In genomic region chr9:137317021-137317978, GRCh38 we compare ENCODE assay signal across 12 cellular contexts. TPM values are rescaled to one million over a fixed set of nuclear protein-coding genes. Genes with fewer than 3 reads are reported as not detected.
DNase-seq lines count a peak whose midpoint lies in the region; ATAC-seq and TF ChIP-seq lines count a peak whose summit lies in the region.
"Had no signal": no experiment of that assay in that cellular context is flagged by ENCODE, and none has a peak within 500 bp of the region (broad histone marks: within the 10 kb centered on the region; RNA-seq: fewer than 3 reads in every experiment).

No MANE protein-coding gene starts in this region.

- H3K27me3 Mint-ChIP-seq in Calu3 (ENCODE audit: unreplicated experiment): no peaks in the 10 kb centered on the region
- peaks cover 58% of the 10 kb centered on the region for H3K27me3 Mint-ChIP-seq in dendritic cell treated with granulocyte-macrophage colony-stimulating factor and Interleukin-4, amounts not matched to agents 40 ng/mL and 50 ng/mL, for 4 days

- H3K4me1 Mint-ChIP-seq in Calu3 (ENCODE audit: low read depth, unreplicated experiment): no peaks in the 10 kb centered on the region
- H3K4me1 Mint-ChIP-seq in dendritic cell treated with granulocyte-macrophage colony-stimulating factor and Interleukin-4, amounts not matched to agents 40 ng/mL and 50 ng/mL, for 4 days (ENCODE audit: low read depth): peaks cover 15% of the 10 kb centered on the region

- H3K27ac Mint-ChIP-seq in Calu3 (ENCODE audit: unreplicated experiment): no peak overlapping the region
- H3K27ac Mint-ChIP-seq in dendritic cell treated with granulocyte-macrophage colony-stimulating factor and Interleukin-4, amounts not matched to agents 40 ng/mL and 50 ng/mL, for 4 days: peak overlapping the region; percentile 24
- H3K27ac Mint-ChIP-seq: activated naive CD4-positive, alpha-beta T cell treated with anti-CD3 and anti-CD28 coated beads for 36 hours had no signal

- no peaks in the 10 kb centered on the region for H3K9me3 Mint-ChIP-seq in Calu3 (ENCODE audit: low read depth, unreplicated experiment)
- H3K9me3 Mint-ChIP-seq in dendritic cell treated with granulocyte-macrophage colony-stimulating factor and Interleukin-4, amounts not matched to agents 40 ng/mL and 50 ng/mL, for 4 days: no peaks in the 10 kb centered on the region
- H3K9me3 Mint-ChIP-seq: activated naive CD4-positive, alpha-beta T cell treated with anti-CD3 and anti-CD28 coated beads for 36 hours had no signal

- peaks cover 4% of the 10 kb centered on the region for H3K36me3 Mint-ChIP-seq in Calu3 (ENCODE audit: insufficient read depth, unreplicated experiment)
- no peaks in the 10 kb centered on the region for H3K36me3 Mint-ChIP-seq in dendritic cell treated with granulocyte-macrophage colony-stimulating factor and Interleukin-4, amounts not matched to agents 40 ng/mL and 50 ng/mL, for 4 days (ENCODE audit: low read depth)

- TF ChIP-seq CTCF in Calu3 (IDR thresholded peaks at IDR 0.05; ENCODE audit: unreplicated experiment) (no peak), omental fat pad (IDR thresholded peaks at IDR 0.05) (no peak)

- intact Hi-C loops in Calu3 (cut with micrococcal nuclease; ENCODE audit: unreplicated experiment): no loop called here
- intact Hi-C loops in dendritic cell treated with granulocyte-macrophage colony-stimulating factor and Interleukin-4, amounts not matched to agents 40 ng/mL and 50 ng/mL, for 4 days (cut with micrococcal nuclease): no loop called here

- H3K4me3 Mint-ChIP-seq in Calu3 (ENCODE audit: low read depth, unreplicated experiment): peak overlapping the region; percentile 50
- no peak overlapping the region for H3K4me3 Mint-ChIP-seq in dendritic cell treated with granulocyte-macrophage colony-stimulating factor and Interleukin-4, amounts not matched to agents 40 ng/mL and 50 ng/mL, for 4 days
- H3K4me3 Mint-ChIP-seq: activated naive CD4-positive, alpha-beta T cell treated with anti-CD3 and anti-CD28 coated beads for 36 hours had no signal

- CTCF ChIA-PET in Calu3 (lab: Charles Lee): no interaction called here

- DNase-seq in Calu3 (no peak), GM19240 (ENCODE audit: insufficient read length, low spot score) (peak; percentile 15), omental fat pad (ENCODE audit: low spot score) (peak; percentile 20), SHP77 treated with DMSO at 0.1 percent for 48 hours (lab: John Stamatoyannopoulos, UW) (no peak)
- DNase-seq: activated CD4-positive, CD25-positive, alpha-beta regulatory T cell; activated naive CD4-positive, alpha-beta T cell treated with anti-CD3 and anti-CD28 coated beads for 36 hours; NCI-H1092; NCI-H524; SIG-M5 had no signal

- BruUV-seq in Calu3 (replicated peaks; lab: Mats Ljungman, UMichigan): no TSS peak

- ATAC-seq in omental fat pad (ENCODE audit: low FRiP score): no peak
- ATAC-seq in HG03521 (IDR thresholded peaks at IDR 0.05; ENCODE audit: unreplicated experiment): no peak
- ATAC-seq in GM21737 (IDR thresholded peaks at IDR 0.05; ENCODE audit: unreplicated experiment): no peak

RNA-seq across cellular contexts. Expression of gene NRARP, which starts 15.2 kb away (rescaled TPM):
- 32.6 and 32.9 TPM in 2 replicates for total RNA-seq in Calu3 (2022)
- total RNA-seq in omental fat pad: 10 to 100 TPM in 1 of 4 donors, 1 to 10 TPM in 3; 4.6 to 12.3 (median 7.2) TPM

RNA-seq across cellular contexts. Expression of gene TOR4A, which starts 39.8 kb away (rescaled TPM):
- 51.8 and 60.2 TPM in 2 replicates for total RNA-seq in Calu3 (2022)
- 10 to 100 TPM in 3 of 4 donors, 1 to 10 TPM in 1; 9.8 to 17.7 (median 11.6) TPM for total RNA-seq in omental fat pad

Comparison
In these comparisons a context has a peak if more than half of its experiments do, and no peak if none do; other contexts are left out.
1. DNase-seq: peak in GM19240 (single experiment) and omental fat pad (single experiment); none in Calu3 (single experiment) and SHP77 treated with DMSO at 0.1 percent for 48 hours (single experiment).